In the genomic region with DNA sequence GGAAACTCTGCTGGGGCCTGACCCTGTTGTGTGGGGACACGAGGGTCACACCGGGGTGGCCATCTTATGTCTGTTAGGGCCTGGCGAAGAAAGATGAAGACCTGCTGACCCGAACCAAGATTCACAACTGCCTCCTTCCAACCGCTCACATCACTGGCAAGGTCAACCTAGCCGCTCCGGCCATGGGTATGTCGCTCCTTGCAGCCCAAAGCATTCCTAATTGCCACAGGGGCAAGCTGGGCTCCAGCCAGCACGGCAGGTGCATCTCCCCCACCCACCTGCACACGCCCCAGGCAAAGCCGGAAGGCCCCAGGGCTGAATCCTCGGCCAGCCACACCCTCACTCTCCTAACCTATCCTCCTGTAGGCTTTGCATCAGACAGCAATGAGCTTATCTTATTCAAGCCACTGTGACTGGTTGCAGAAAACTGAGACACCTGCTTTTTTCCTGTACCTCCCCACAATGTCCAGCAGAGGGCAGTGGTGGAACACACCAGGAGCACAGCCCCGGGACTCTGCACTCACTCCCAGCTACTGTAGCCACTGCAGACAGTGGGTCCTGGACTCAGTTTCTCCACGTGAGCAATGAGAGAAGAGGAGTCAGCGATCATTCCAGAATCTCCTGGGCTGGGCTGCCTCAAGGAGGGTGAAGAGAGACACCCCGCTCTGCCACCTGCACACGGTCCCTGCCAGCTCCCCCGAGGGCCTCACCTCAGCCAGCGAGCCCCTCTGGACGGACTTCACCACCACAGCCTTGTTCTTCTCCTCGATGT, we compare ENCODE assay signal across 8 cellular contexts.
DNase-seq lines count a peak whose midpoint lies in the region; ATAC-seq and TF ChIP-seq lines count a peak whose summit lies in the region.

No MANE protein-coding gene starts in this region.

- H3K9me3 Mint-ChIP-seq in activated CD4-positive, alpha-beta T cell treated with anti-CD3 and anti-CD28 coated beads for 36 hours (ENCODE audit: low read depth): peaks cover 2% of the 10 kb centered on the region

- DNase-seq in ACHN (peak; percentile 65), GM20000 (ENCODE audit: low spot score) (peak; percentile 88), NCI-H446 (lab: John Stamatoyannopoulos, UW) (peak; percentile 82 to 86), cerebellar cortex (ENCODE audit: low spot score) (peak; percentile 69), left kidney (ENCODE audit: low read depth, low spot score) (peak; percentile 92)
- DNase-seq in activated CD4-positive, alpha-beta T cell treated with anti-CD3 and anti-CD28 coated beads for 36 hours: peak; percentile 76
- DNase-seq in stimulated activated CD4-positive, alpha-beta T cell treated with anti-CD3 and anti-CD28 coated beads, TNF-alpha, amount 100 ng/mL, for 1 hour (ENCODE audit: low read depth in 3 of 3, low spot score in 1 of 3): peak; percentile 33 to 37 (median 35)

- H3K4me3 Mint-ChIP-seq in activated CD4-positive, alpha-beta T cell treated with anti-CD3 and anti-CD28 coated beads for 36 hours: no peak overlapping the region

- peaks cover 11% of the 10 kb centered on the region for H3K36me3 Mint-ChIP-seq in activated CD4-positive, alpha-beta T cell treated with anti-CD3 and anti-CD28 coated beads for 36 hours (ENCODE audit: low read depth)

- H3K4me1 Mint-ChIP-seq in activated CD4-positive, alpha-beta T cell treated with anti-CD3 and anti-CD28 coated beads for 36 hours: no peaks in the 10 kb centered on the region

- CTCF ChIA-PET in activated CD4-positive, alpha-beta T cell treated with anti-CD3 and anti-CD28 coated beads for 36 hours (lab: Charles Lee): interaction anchor here (0.5 to 7.7 kb wide), 37 partner anchors 9 to 762 kb away, joined by 3 to 134 read pairs (median 4); no protein-coding TSS in a partner anchor

- no peaks in the 10 kb centered on the region for H3K27me3 Mint-ChIP-seq in activated CD4-positive, alpha-beta T cell treated with anti-CD3 and anti-CD28 coated beads for 36 hours

- peak; percentile 69 for TF ChIP-seq CTCF in GM20000 (IDR thresholded peaks at IDR 0.05; ENCODE audit: extremely low read depth, missing control alignments)

- in situ Hi-C loops in ACHN (cut with HindIII; ENCODE audit: low pct_ligation_motif_present, low pct_unique_long_range_greater_than_20kb, low sequenced_read_pairs): loop anchor here (10.0 kb wide), 1 partner anchor 247 kb away; no protein-coding TSS in a partner anchor

- POLR2A ChIA-PET in activated CD4-positive, alpha-beta T cell treated with anti-CD3 and anti-CD28 coated beads for 36 hours (lab: Charles Lee): no interaction called here

- peak; percentile 94 for ATAC-seq in activated CD4-positive, alpha-beta T cell treated with anti-CD3 and anti-CD28 coated beads for 36 hours
- ATAC-seq in HG03095 (IDR thresholded peaks at IDR 0.05; ENCODE audit: unreplicated experiment): no peak

- H3K27ac Mint-ChIP-seq in activated CD4-positive, alpha-beta T cell treated with anti-CD3 and anti-CD28 coated beads for 36 hours: no peak overlapping the region

- intact Hi-C loops in activated CD4-positive, alpha-beta T cell treated with anti-CD3 and anti-CD28 coated beads for 36 hours (cut with DNase I, micrococcal nuclease): loop anchor here (1.0 kb wide), 2 partner anchors 167 to 248 kb away; no protein-coding TSS in a partner anchor

Comparison
In these comparisons a context has a peak if more than half of its experiments do, and no peak if none do; other contexts are left out.
1. DNase-seq: peak in every context shown above with its lines; median percentile 92 in left kidney; 88 in GM20000; 84 in NCI-H446; 76 in activated CD4-positive, alpha-beta T cell treated with anti-CD3 and anti-CD28 coated beads for 36 hours; 69 in cerebellar cortex; 65 in ACHN; 35 in stimulated activated CD4-positive, alpha-beta T cell treated with anti-CD3 and anti-CD28 coated beads, TNF-alpha, amount 100 ng/mL, for 1 hour.